Comparison of ENCODE assay signal across 1 cellular context in the genomic region with DNA sequence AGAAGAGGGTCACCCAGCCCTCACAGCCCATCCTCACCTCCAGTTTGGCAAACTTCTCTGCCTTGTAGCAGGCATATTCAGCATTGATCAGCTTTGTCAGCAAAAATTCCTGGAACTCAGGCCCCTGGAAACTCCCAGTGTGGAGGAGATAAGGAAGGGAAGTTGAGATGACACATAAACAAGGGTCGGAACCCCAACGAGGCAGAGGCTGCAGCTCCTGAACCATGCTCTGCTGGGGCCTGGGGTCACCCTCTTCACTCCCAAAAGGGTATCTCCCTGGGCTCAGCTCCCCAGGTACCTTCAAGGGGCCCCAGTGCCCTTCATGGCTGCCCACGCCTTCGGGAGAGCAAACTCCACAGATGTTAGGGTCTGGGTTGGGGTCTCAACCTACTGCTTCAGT.
TF ChIP-seq lines count a peak whose summit lies in the region.

No MANE protein-coding gene starts in this region.

TF ChIP-seq in K562, 482 proteins besides CTCF, POLR2A, EP300 and RAD21 (continued from another document and continues in another):
- TF ChIP-seq PATZ1 (CRISPR knock-in tag; IDR thresholded peaks at IDR 0.05; ENCODE audit: borderline replicate concordance): no peak
- no peak for TF ChIP-seq ARID4B (CRISPR knock-in tag; IDR thresholded peaks at IDR 0.05)
- TF ChIP-seq, protein P1, sequence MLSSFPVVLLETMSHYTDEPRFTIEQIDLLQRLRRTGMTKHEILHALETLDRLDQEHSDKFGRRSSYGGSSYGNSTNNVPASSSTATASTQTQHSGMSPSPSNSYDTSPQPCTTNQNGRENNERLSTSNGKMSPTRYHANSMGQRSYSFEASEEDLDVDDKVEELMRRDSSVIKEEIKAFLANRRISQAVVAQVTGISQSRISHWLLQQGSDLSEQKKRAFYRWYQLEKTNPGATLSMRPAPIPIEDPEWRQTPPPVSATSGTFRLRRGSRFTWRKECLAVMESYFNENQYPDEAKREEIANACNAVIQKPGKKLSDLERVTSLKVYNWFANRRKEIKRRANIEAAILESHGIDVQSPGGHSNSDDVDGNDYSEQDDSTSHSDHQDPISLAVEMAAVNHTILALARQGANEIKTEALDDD (IDR thresholded peaks at IDR 0.05): no peak
- no peak for TF ChIP-seq HDAC6 (IDR thresholded peaks at IDR 0.05; ENCODE audit: low read depth, low read length)
- TF ChIP-seq, protein P2, sequence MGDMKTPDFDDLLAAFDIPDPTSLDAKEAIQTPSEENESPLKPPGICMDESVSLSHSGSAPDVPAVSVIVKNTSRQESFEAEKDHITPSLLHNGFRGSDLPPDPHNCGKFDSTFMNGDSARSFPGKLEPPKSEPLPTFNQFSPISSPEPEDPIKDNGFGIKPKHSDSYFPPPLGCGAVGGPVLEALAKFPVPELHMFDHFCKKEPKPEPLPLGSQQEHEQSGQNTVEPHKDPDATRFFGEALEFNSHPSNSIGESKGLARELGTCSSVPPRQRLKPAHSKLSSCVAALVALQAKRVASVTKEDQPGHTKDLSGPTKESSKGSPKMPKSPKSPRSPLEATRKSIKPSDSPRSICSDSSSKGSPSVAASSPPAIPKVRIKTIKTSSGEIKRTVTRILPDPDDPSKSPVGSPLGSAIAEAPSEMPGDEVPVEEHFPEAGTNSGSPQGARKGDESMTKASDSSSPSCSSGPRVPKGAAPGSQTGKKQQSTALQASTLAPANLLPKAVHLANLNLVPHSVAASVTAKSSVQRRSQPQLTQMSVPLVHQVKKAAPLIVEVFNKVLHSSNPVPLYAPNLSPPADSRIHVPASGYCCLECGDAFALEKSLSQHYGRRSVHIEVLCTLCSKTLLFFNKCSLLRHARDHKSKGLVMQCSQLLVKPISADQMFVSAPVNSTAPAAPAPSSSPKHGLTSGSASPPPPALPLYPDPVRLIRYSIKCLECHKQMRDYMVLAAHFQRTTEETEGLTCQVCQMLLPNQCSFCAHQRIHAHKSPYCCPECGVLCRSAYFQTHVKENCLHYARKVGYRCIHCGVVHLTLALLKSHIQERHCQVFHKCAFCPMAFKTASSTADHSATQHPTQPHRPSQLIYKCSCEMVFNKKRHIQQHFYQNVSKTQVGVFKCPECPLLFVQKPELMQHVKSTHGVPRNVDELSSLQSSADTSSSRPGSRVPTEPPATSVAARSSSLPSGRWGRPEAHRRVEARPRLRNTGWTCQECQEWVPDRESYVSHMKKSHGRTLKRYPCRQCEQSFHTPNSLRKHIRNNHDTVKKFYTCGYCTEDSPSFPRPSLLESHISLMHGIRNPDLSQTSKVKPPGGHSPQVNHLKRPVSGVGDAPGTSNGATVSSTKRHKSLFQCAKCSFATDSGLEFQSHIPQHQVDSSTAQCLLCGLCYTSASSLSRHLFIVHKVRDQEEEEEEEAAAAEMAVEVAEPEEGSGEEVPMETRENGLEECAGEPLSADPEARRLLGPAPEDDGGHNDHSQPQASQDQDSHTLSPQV (IDR thresholded peaks at IDR 0.05): peak; percentile 94
- TF ChIP-seq, protein P3, sequence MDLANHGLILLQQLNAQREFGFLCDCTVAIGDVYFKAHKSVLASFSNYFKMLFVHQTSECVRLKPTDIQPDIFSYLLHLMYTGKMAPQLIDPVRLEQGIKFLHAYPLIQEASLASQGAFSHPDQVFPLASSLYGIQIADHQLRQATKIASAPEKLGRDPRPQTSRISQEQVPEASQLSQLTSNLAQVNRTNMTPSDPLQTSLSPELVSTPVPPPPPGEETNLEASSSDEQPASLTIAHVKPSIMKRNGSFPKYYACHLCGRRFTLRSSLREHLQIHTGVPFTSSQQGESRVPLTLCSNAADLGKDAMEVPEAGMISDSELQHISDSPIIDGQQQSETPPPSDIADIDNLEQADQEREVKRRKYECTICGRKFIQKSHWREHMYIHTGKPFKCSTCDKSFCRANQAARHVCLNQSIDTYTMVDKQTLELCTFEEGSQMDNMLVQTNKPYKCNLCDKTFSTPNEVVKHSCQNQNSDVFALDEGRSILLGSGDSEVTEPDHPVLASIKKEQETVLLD (IDR thresholded peaks at IDR 0.05): 0 out of 2 replicates have a peak, but pooled peaks have one; percentile 48
- TF ChIP-seq ZNF263 (CRISPR knock-in tag; IDR thresholded peaks at IDR 0.05; ENCODE audit: borderline replicate concordance): 0 out of 2 replicates have a peak, but pooled peaks have one; percentile 18
- no peak for TF ChIP-seq MAX (CRISPR knock-in tag; IDR thresholded peaks at IDR 0.05)
- TF ChIP-seq, protein P4, sequence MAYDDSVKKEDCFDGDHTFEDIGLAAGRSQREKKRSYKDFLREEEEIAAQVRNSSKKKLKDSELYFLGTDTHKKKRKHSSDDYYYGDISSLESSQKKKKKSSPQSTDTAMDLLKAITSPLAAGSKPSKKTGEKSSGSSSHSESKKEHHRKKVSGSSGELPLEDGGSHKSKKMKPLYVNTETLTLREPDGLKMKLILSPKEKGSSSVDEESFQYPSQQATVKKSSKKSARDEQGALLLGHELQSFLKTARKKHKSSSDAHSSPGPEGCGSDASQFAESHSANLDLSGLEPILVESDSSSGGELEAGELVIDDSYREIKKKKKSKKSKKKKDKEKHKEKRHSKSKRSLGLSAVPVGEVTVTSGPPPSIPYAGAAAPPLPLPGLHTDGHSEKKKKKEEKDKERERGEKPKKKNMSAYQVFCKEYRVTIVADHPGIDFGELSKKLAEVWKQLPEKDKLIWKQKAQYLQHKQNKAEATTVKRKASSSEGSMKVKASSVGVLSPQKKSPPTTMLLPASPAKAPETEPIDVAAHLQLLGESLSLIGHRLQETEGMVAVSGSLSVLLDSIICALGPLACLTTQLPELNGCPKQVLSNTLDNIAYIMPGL (CRISPR knock-in tag; IDR thresholded peaks at IDR 0.05): no peak
- no peak for TF ChIP-seq CC2D1A (IDR thresholded peaks at IDR 0.05)
- no peak for TF ChIP-seq ZFPM2 (CRISPR knock-in tag; IDR thresholded peaks at IDR 0.05)
- TF ChIP-seq, protein P5, sequence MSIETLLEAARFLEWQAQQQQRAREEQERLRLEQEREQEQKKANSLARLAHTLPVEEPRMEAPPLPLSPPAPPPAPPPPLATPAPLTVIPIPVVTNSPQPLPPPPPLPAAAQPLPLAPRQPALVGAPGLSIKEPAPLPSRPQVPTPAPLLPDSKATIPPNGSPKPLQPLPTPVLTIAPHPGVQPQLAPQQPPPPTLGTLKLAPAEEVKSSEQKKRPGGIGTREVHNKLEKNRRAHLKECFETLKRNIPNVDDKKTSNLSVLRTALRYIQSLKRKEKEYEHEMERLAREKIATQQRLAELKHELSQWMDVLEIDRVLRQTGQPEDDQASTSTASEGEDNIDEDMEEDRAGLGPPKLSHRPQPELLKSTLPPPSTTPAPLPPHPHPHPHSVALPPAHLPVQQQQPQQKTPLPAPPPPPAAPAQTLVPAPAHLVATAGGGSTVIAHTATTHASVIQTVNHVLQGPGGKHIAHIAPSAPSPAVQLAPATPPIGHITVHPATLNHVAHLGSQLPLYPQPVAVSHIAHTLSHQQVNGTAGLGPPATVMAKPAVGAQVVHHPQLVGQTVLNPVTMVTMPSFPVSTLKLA (conservative IDR thresholded peaks at IDR 0.05): peak in 1 of 2 experiments; percentile 67; a peak in 1 of 4 replicates
- TF ChIP-seq TEAD1 (CRISPR knock-in tag; IDR thresholded peaks at IDR 0.05): no peak
- TF ChIP-seq, protein P6, sequence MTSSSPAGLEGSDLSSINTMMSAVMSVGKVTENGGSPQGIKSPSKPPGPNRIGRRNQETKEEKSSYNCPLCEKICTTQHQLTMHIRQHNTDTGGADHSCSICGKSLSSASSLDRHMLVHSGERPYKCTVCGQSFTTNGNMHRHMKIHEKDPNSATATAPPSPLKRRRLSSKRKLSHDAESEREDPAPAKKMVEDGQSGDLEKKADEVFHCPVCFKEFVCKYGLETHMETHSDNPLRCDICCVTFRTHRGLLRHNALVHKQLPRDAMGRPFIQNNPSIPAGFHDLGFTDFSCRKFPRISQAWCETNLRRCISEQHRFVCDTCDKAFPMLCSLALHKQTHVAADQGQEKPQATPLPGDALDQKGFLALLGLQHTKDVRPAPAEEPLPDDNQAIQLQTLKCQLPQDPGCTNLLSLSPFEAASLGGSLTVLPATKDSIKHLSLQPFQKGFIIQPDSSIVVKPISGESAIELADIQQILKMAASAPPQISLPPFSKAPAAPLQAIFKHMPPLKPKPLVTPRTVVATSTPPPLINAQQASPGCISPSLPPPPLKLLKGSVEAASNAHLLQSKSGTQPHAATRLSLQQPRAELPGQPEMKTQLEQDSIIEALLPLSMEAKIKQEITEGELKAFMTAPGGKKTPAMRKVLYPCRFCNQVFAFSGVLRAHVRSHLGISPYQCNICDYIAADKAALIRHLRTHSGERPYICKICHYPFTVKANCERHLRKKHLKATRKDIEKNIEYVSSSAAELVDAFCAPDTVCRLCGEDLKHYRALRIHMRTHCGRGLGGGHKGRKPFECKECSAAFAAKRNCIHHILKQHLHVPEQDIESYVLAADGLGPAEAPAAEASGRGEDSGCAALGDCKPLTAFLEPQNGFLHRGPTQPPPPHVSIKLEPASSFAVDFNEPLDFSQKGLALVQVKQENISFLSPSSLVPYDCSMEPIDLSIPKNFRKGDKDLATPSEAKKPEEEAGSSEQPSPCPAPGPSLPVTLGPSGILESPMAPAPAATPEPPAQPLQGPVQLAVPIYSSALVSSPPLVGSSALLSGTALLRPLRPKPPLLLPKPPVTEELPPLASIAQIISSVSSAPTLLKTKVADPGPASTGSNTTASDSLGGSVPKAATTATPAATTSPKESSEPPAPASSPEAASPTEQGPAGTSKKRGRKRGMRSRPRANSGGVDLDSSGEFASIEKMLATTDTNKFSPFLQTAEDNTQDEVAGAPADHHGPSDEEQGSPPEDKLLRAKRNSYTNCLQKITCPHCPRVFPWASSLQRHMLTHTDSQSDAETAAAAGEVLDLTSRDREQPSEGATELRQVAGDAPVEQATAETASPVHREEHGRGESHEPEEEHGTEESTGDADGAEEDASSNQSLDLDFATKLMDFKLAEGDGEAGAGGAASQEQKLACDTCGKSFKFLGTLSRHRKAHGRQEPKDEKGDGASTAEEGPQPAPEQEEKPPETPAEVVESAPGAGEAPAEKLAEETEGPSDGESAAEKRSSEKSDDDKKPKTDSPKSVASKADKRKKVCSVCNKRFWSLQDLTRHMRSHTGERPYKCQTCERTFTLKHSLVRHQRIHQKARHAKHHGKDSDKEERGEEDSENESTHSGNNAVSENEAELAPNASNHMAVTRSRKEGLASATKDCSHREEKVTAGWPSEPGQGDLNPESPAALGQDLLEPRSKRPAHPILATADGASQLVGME (CRISPR knock-in tag; IDR thresholded peaks at IDR 0.05): no peak
- no peak for TF ChIP-seq ZNF57 (CRISPR knock-in tag; IDR thresholded peaks at IDR 0.05)
- TF ChIP-seq C11orf30 (IDR thresholded peaks at IDR 0.05; ENCODE audit: low read depth): peak; percentile 99
- no peak for TF ChIP-seq TAF7 (tag; IDR thresholded peaks at IDR 0.05)
- TF ChIP-seq E2F4 (CRISPR knock-in tag; IDR thresholded peaks at IDR 0.05; ENCODE audit: low read depth): no peak
- peak; percentile 45 for TF ChIP-seq TBP (optimal IDR thresholded peaks at IDR 0.05; ENCODE audit: low read depth, low read length)
- 0 out of 4 replicates have a peak, but pooled peaks of 1 of the 2 experiments have one; percentile 26 for TF ChIP-seq FOXA3 (CRISPR knock-in tag; conservative IDR thresholded peaks at IDR 0.05 in 1 of 2, IDR thresholded peaks at IDR 0.05 in 1 of 2)
- no peak for TF ChIP-seq CHD4 (IDR thresholded peaks at IDR 0.05; ENCODE audit: insufficient read depth, insufficient replicate concordance, low read depth, low read length, poor library complexity, severe bottlenecking)
- TF ChIP-seq ZNF75A (CRISPR knock-in tag; IDR thresholded peaks at IDR 0.05): no peak
